Comparison of ENCODE assay signal across 25 cellular contexts in the genomic region with DNA sequence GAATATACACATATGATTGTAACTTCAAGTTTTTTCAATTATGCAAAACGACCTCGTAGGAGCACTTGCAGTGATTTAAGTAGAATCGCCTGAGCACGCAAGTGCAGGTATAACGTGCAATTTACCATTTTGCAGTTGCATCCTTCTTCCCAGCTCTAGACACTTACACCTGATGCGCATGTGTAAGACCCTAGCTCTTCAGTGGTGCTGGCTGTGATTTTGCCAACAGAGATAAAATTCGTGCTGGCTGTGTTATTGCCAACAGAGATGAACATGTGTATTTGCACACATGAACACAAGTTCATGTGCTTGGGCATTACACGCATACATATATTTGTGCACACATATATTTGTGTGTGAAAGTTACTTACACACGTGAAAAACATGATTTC. TPM values are rescaled to one million over a fixed set of nuclear protein-coding genes. Genes with fewer than 3 reads are reported as not detected.
DNase-seq lines count a peak whose midpoint lies in the region; ATAC-seq, FAIRE-seq and TF ChIP-seq lines count a peak whose summit lies in the region.
"Had no signal": no experiment of that assay in that cellular context is flagged by ENCODE, and none has a peak within 500 bp of the region (broad histone marks: within the 10 kb centered on the region; RNA-seq: fewer than 3 reads in every experiment).

No MANE protein-coding gene starts in this region.

- H3K4me2 ChIP-seq in HepG2 (ENCODE audit: low read depth, low read length) = no peak overlapping the region

- ATAC-seq in HepG2 = no peak
- ATAC-seq in right lobe of liver = no peak
- ATAC-seq: natural killer cell had no signal

- no TSS peak for BruUV-seq in HepG2 (replicated peaks; lab: Mats Ljungman, UMichigan)

- TF ChIP-seq RAD21 in HepG2 (CRISPR knock-in tag; IDR thresholded peaks at IDR 0.05) = no peak

- POLR2A ChIA-PET in HepG2 (lab: Yijun Ruan, JAX) = no interaction called here

- DNase-seq in DMS53 (lab: John Stamatoyannopoulos, UW) = peak; percentile 54
- DNase-seq in DMS53 treated with DMSO at 0.1 percent for 48 hours (lab: John Stamatoyannopoulos, UW; ENCODE audit: unreplicated experiment) = no peak
- DNase-seq in HepG2 (ENCODE audit: low spot score) = no peak
- DNase-seq in right lobe of liver = no peak
- DNase-seq in dorsolateral prefrontal cortex = no peak
- DNase-seq in type B pancreatic cell (ENCODE audit: extremely low spot score, unreplicated experiment) = no peak
- DNase-seq in NCI-H2029 treated with DMSO at 0.1 percent for 48 hours (lab: John Stamatoyannopoulos, UW) = no peak
- DNase-seq in retina = no peak
- DNase-seq: 8988T; activated CD4-positive, alpha-beta T cell treated with anti-CD3 and anti-CD28 coated beads for 1 hour; BE2C; Calu3; foreskin melanocyte; H9; natural killer cell; NCI-H226; small intestine; stimulated activated CD4-positive, alpha-beta T cell treated with anti-CD3 and anti-CD28 coated beads, Interleukin-4, amount 100 ng/mL, for 1 hour had no signal

- H3K9me3 ChIP-seq in HepG2 (ENCODE audit: low read length) (no peaks in the 10 kb centered on the region), right lobe of liver (no peaks in the 10 kb centered on the region)

- no peak for FAIRE-seq in HepG2 (lab: Jason Lieb, UNC)
- FAIRE-seq: RCC 7860, small intestine had no signal

- no peak for TF ChIP-seq POLR2A in HepG2 (IDR thresholded peaks at IDR 0.05; ENCODE audit: insufficient read depth in 1 of 2, low read depth in 2 of 2, low read length in 2 of 2)
- no peak for TF ChIP-seq POLR2A in right lobe of liver (IDR thresholded peaks at IDR 0.05)

- no peaks in the 10 kb centered on the region for H3K9me3 Mint-ChIP-seq in type B pancreatic cell
- H3K9me3 Mint-ChIP-seq: dendritic cell treated with granulocyte-macrophage colony-stimulating factor and Interleukin-4, amounts not matched to agents 40 ng/mL and 50 ng/mL, for 4 days; natural killer cell had no signal

- H3K4me1 Mint-ChIP-seq in type B pancreatic cell (ENCODE audit: unreplicated experiment) = peaks cover 16% of the 10 kb centered on the region

- no peaks in the 10 kb centered on the region for H3K79me2 ChIP-seq in HepG2 (ENCODE audit: insufficient read depth, low read length)

- H3K27ac Mint-ChIP-seq in type B pancreatic cell = no peak overlapping the region
- H3K27ac Mint-ChIP-seq: H9, natural killer cell had no signal

- H3K27ac ChIP-seq in HepG2 (ENCODE audit: extremely low read length, insufficient read depth, low read length) = no peak overlapping the region
- H3K27ac ChIP-seq in right lobe of liver = no peak overlapping the region
- peak overlapping the region in 31 of 59 donors; percentile 10 to 90 (median 76) for H3K27ac ChIP-seq in dorsolateral prefrontal cortex

- H3K4me1 ChIP-seq in HepG2 (ENCODE audit: insufficient read depth, low read length) (peaks cover 19% of the 10 kb centered on the region), right lobe of liver (peaks cover 0 to 26% (median 4%) of the 10 kb centered on the region in 4 donors)
- H3K4me1 ChIP-seq: BE2C had no signal

- H3K9ac ChIP-seq in HepG2 (ENCODE audit: insufficient read depth, low read depth, low read length) = no peak overlapping the region

- H3K4me3 Mint-ChIP-seq in type B pancreatic cell = peak overlapping the region; percentile 72

- H3K27me3 ChIP-seq in HepG2 (ENCODE audit: control insufficient read depth in 1 of 2, insufficient read depth in 2 of 2, low read length in 2 of 2) = peaks cover 26 to 90% of the 10 kb centered on the region in 2 experiments
- peaks cover 3 to 32% of the 10 kb centered on the region in 2 donors for H3K27me3 ChIP-seq in right lobe of liver
- peaks cover 0 to 99% (median 82%) of the 10 kb centered on the region in 45 donors for H3K27me3 ChIP-seq in dorsolateral prefrontal cortex

- intact Hi-C loops in HepG2 (cut with micrococcal nuclease; ENCODE audit: unreplicated experiment) (no loop called here), right lobe of liver (cut with DNase I) (no loop called here), dorsolateral prefrontal cortex (cut with DNase I) (no loop called here)

- CTCF ChIA-PET in HepG2 (lab: Yijun Ruan, JAX; ENCODE audit: low intra/inter-chr PET ratio, low total read pairs) = no interaction called here

- in situ Hi-C loops in HepG2 (cut with HindIII; ENCODE audit: extremely low pct_ligation_motif_present, low pct_unique_long_range_greater_than_20kb) = no loop called here

- no peak overlapping the region for H2AFZ ChIP-seq in HepG2 (ENCODE audit: low read length)

- 41% methylated on average over 8 of the region's 9 CpGs for WGBS in HepG2 (ENCODE audit: low lambda C conversion rate)
- WGBS in right lobe of liver (ENCODE audit: insufficient coverage, low coverage, low lambda C conversion rate, missing lambda C conversion rate) = 14% methylated on average over 8 of the region's 9 CpGs

- no peaks in the 10 kb centered on the region for H3K36me3 ChIP-seq in HepG2 (replicated peaks in 1 of 2; ENCODE audit: control insufficient read depth in 1 of 2, insufficient read depth in 2 of 2, low read length in 2 of 2)
- H3K36me3 ChIP-seq in right lobe of liver = no peaks in the 10 kb centered on the region
- H3K36me3 ChIP-seq: BE2C had no signal

- peaks cover 14% of the 10 kb centered on the region; the same call in 1 of the 2 replicates for H4K20me1 ChIP-seq in HepG2 (ENCODE audit: insufficient read depth, low read length)

- H3K36me3 Mint-ChIP-seq in type B pancreatic cell = no peaks in the 10 kb centered on the region
- H3K36me3 Mint-ChIP-seq: natural killer cell had no signal

- peaks cover 90% of the 10 kb centered on the region for H3K27me3 Mint-ChIP-seq in type B pancreatic cell

- TF ChIP-seq EP300 in HepG2 (IDR thresholded peaks at IDR 0.05; ENCODE audit: low read depth in 2 of 2, low read length in 2 of 2) = no peak
- no peak for TF ChIP-seq EP300 in HepG2 (CRISPR knock-in tag; IDR thresholded peaks at IDR 0.05; ENCODE audit: borderline replicate concordance)

- no peak for TF ChIP-seq CTCF in HepG2 (CRISPR knock-in tag; IDR thresholded peaks at IDR 0.05)
- no peak for TF ChIP-seq CTCF in right lobe of liver (IDR thresholded peaks at IDR 0.05)
- no peak for TF ChIP-seq CTCF in dorsolateral prefrontal cortex (IDR thresholded peaks at IDR 0.05 in 54 of 56, conservative IDR thresholded peaks at IDR 0.05 in 2 of 56; ENCODE audit: low read depth in 1 of 56, partially characterized antibody in 56 of 56)
- no peak for TF ChIP-seq CTCF in type B pancreatic cell (conservative IDR thresholded peaks at IDR 0.05)

- H3K4me3 ChIP-seq in HepG2 (replicated peaks in 1 of 3; ENCODE audit: insufficient read depth in 1 of 3, low read depth in 2 of 3, low read length in 3 of 3) (no peak overlapping the region), right lobe of liver (no peak overlapping the region), dorsolateral prefrontal cortex (peak overlapping the region in 11 of 59 donors; percentile 55 to 69 (median 61))

TF ChIP-seq in HepG2, 621 proteins besides CTCF, POLR2A, EP300 and RAD21:
- TF ChIP-seq TSC22D2 (CRISPR knock-in tag; IDR thresholded peaks at IDR 0.05; ENCODE audit: borderline replicate concordance) (no peak), CBX2 (IDR thresholded peaks at IDR 0.05; ENCODE audit: low read depth, low read length) (0 out of 2 replicates have a peak, but pooled peaks have one; percentile 6), CBX2 (CRISPR knock-in tag; IDR thresholded peaks at IDR 0.05; ENCODE audit: low read depth) (no peak)
- TF ChIP-seq, protein P1, sequence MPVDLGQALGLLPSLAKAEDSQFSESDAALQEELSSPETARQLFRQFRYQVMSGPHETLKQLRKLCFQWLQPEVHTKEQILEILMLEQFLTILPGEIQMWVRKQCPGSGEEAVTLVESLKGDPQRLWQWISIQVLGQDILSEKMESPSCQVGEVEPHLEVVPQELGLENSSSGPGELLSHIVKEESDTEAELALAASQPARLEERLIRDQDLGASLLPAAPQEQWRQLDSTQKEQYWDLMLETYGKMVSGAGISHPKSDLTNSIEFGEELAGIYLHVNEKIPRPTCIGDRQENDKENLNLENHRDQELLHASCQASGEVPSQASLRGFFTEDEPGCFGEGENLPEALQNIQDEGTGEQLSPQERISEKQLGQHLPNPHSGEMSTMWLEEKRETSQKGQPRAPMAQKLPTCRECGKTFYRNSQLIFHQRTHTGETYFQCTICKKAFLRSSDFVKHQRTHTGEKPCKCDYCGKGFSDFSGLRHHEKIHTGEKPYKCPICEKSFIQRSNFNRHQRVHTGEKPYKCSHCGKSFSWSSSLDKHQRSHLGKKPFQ (CRISPR knock-in tag; IDR thresholded peaks at IDR 0.05; ENCODE audit: insufficient replicate concordance) = no peak

RNA-seq across cellular contexts. Expression of a gene that starts 1.7 kb away (rescaled TPM):
- not detected in 2 replicates for total RNA-seq in HepG2 (2016; rRNA removed; fragmentation: Illumina TruSeq; extraction: Trizol)
- not detected in 2 replicates for total RNA-seq in HepG2 (2016; cell fraction: cytosol; rRNA removed; fragmentation: Illumina TruSeq; extraction: Trizol; ENCODE audit: low read depth)
- not detected in 2 replicates for total RNA-seq in HepG2 (2016; cell fraction: insoluble cytoplasmic fraction; rRNA removed; fragmentation: Illumina TruSeq; extraction: Trizol)
- not detected in 2 replicates for total RNA-seq in HepG2 (2016; cell fraction: membrane; rRNA removed; fragmentation: Illumina TruSeq; extraction: Trizol)
- total RNA-seq in HepG2 (2016; cell fraction: nucleus; rRNA removed; fragmentation: Illumina TruSeq; extraction: Trizol) = not detected in 2 replicates
- not detected in 2 replicates for polyA plus RNA-seq in HepG2 (2011; rRNA removed)
- not detected in 2 replicates for polyA plus RNA-seq in HepG2 (2011; cell fraction: cytosol; rRNA removed)
- polyA plus RNA-seq in HepG2 (2011; cell fraction: nucleus; rRNA removed) = 0.12 TPM in 1 of 2 replicates, not detected in the other
- polyA plus RNA-seq in HepG2 (2012) = not detected in 2 replicates
- not detected in 2 replicates for polyA plus RNA-seq in HepG2 (2016; cell fraction: cytosol; fragmentation: Illumina TruSeq; extraction: Trizol; ENCODE audit: low read depth)
- not detected in 2 replicates for polyA plus RNA-seq in HepG2 (2016; cell fraction: insoluble cytoplasmic fraction; fragmentation: Illumina TruSeq; extraction: Trizol; ENCODE audit: low read depth)
- polyA plus RNA-seq in HepG2 (2016; cell fraction: membrane; fragmentation: Illumina TruSeq; extraction: Trizol; ENCODE audit: low read depth) = not detected in 2 replicates
- polyA plus RNA-seq in HepG2 (2016; cell fraction: nucleus; fragmentation: Illumina TruSeq; extraction: Trizol; ENCODE audit: insufficient read depth, low read depth) = not detected in 2 replicates
- polyA minus RNA-seq in HepG2 (2011; rRNA and poly(A)+ RNA removed; ENCODE audit: low replicate concordance) = 16.6 TPM in 1 of 2 replicates, not detected in the other
- 0.44 TPM in 1 of 2 replicates, not detected in the other for polyA minus RNA-seq in HepG2 (2011; cell fraction: cytosol; rRNA and poly(A)+ RNA removed)
- polyA minus RNA-seq in HepG2 (2011; cell fraction: nucleus; rRNA and poly(A)+ RNA removed) = not detected in 2 replicates
- total RNA-seq in right lobe of liver = 1 to 10 TPM in 5 of 6 experiments, under 1 TPM in 1; 0.64 to 5.0 (median 3.0) TPM
- 100 to 1,000 TPM in 8 of 120 experiments, 10 to 100 TPM in 112; 23.2 to 211 (median 64.6) TPM for total RNA-seq in dorsolateral prefrontal cortex
- total RNA-seq in type B pancreatic cell (ENCODE audit: low replicate concordance) = 1.2 TPM in 1 of 2 replicates, not detected in the other
- total RNA-seq: Calu3, epithelial cell of proximal tubule, H9, kidney epithelial cell, natural killer cell, posterior vena cava, SK-MEL-5, ureter had no signal
- polyA plus RNA-seq: small intestine had no signal

Comparison
In these comparisons a context has a peak if more than half of its experiments do, and no peak if none do; other contexts are left out.
1. H3K27ac ChIP-seq: peak in dorsolateral prefrontal cortex (31 of 59); none in HepG2 (single experiment) and right lobe of liver (0 of 3).
2. RNA of a gene that starts 1.7 kb away (total RNA-seq): 23.2 to 211 TPM in dorsolateral prefrontal cortex; 0.64 to 5.0 TPM in right lobe of liver, 1.2 TPM in type B pancreatic cell and not detected in HepG2; every median in the first group is over 4 times any median in the second.